In the genomic region with DNA sequence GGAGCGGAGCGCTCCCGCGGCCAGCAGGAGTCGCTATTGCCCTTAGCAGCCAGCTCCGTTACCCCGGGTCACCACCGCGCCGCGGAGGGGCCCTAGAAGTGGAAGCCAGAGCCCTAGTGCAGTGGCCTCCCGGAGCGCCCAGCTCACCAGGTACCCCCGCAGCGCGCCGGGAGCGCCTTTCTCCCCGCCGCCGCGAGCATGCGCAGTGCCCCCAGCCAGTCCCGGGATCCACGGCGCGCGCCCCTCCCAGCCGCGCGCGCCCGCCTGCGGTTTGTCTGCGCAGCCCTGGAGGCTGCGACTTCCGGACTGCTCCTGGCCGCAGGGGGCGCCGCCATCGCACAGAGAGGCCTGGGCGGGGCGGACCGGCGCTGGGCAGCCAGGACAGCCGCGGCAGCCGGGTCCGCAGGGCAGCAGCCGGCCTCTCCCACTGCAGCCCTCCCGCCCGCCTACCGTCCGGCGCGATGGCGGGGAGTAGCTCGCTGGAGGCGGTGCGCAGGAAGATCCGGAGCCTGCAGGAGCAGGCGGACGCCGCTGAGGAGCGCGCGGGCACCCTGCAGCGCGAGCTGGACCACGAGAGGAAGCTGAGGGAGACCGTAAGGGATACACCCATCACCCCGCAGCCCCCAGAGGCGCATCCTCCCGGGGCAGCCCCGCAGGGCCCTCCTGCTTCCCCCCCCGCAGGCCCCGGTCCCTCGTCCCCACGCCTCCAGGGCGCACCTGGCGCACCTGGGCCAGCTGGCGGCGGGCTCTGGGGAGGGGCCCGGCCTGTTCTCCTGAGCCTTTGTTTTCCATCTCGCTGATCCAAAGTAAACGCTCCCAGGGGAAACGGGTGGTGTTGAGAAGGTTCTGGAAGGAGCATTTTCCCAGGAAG, we compare ENCODE assay signal across 8 cellular contexts. TPM values are rescaled to one million over a fixed set of nuclear protein-coding genes. Genes with fewer than 3 reads are reported as not detected.
DNase-seq lines count a peak whose midpoint lies in the region; ATAC-seq, FAIRE-seq and TF ChIP-seq lines count a peak whose summit lies in the region.

No MANE protein-coding gene starts in this region.

- peaks cover 62% of the 10 kb centered on the region for H3K4me1 Mint-ChIP-seq in Caco-2 (ENCODE audit: low read depth, unreplicated experiment)

- peak; percentile 95 to 97 for DNase-seq in Caco-2
- DNase-seq in HTR-8/SVneo (ENCODE audit: insufficient read length, low spot score): peak; percentile 77
- peak; percentile 92 for DNase-seq in NT2/D1 (ENCODE audit: low read depth, low spot score)
- peak; percentile 83 for DNase-seq in activated CD8-positive, alpha-beta memory T cell treated with anti-CD3 and anti-CD28 coated beads, Interleukin-2, amount 50 U/mL, for 4 hours
- DNase-seq in endothelial cell of umbilical vein (ENCODE audit: low read depth, low spot score): peak; percentile 94
- DNase-seq in stimulated activated CD8-positive, alpha-beta memory T cell treated with anti-CD3 and anti-CD28 coated beads, Interleukin-2, amount 100 ng/mL, for 48 hours (ENCODE audit: low read depth in 2 of 2): peak; percentile 79 to 86

- no peaks in the 10 kb centered on the region for H3K9me3 Mint-ChIP-seq in Caco-2 (ENCODE audit: unreplicated experiment)

- FAIRE-seq in HTR-8/SVneo (lab: Jason Lieb, UNC) (peak; percentile 26), endothelial cell of umbilical vein (lab: Jason Lieb, UNC) (no peak)

- H3K27ac Mint-ChIP-seq in Caco-2 (ENCODE audit: unreplicated experiment): peak overlapping the region; percentile 90

- no peaks in the 10 kb centered on the region for H4K20me1 ChIP-seq in endothelial cell of umbilical vein (replicated peaks; ENCODE audit: control insufficient read depth, extremely low read depth, insufficient read depth, low read length)

- CTCF ChIA-PET in Caco-2 (lab: Charles Lee): interaction anchor here (0.6 to 2.2 kb wide), 29 partner anchors 9 to 1023 kb away, joined by 3 to 17 read pairs (median 4); partner anchors contain the start of gene APH1B
- CTCF ChIA-PET in endothelial cell of umbilical vein (lab: Charles Lee): interaction anchor here (0.6 to 5.5 kb wide), 55 partner anchors 8 to 356 kb away, joined by 3 to 52 read pairs (median 4); partner anchors contain the start of genes APH1B and RPS27L

- peak overlapping the region; percentile 76 for H3K9ac ChIP-seq in NT2/D1 (ENCODE audit: insufficient read length, low read depth)
- H3K9ac ChIP-seq in endothelial cell of umbilical vein (replicated peaks; ENCODE audit: extremely low read depth, insufficient read depth, low read length): peak overlapping the region; percentile 69

- POLR2A ChIA-PET in Caco-2 (lab: Charles Lee) (interaction anchor here (0.5 to 2.1 kb wide), 8 partner anchors 9 to 266 kb away, joined by 3 to 9 read pairs (median 4); no protein-coding TSS in a partner anchor), endothelial cell of umbilical vein (lab: Charles Lee) (interaction anchor here (1.0 to 6.6 kb wide), 8 partner anchors 109 to 266 kb away, joined by 3 to 70 read pairs (median 8); partner anchors contain the start of gene RPS27L)

- peak overlapping the region; percentile 96 for H3K4me2 ChIP-seq in endothelial cell of umbilical vein (ENCODE audit: insufficient read depth, low read length)

- peak; percentile 66 for TF ChIP-seq POLR2A in endothelial cell of umbilical vein (IDR thresholded peaks at IDR 0.05; ENCODE audit: low read depth, low read length)

- peaks cover 95% of the 10 kb centered on the region for H3K36me3 Mint-ChIP-seq in Caco-2 (ENCODE audit: insufficient read depth, unreplicated experiment)

- H3K4me3 Mint-ChIP-seq in Caco-2 (ENCODE audit: unreplicated experiment): peak overlapping the region; percentile 90

- ATAC-seq in GM21381 (IDR thresholded peaks at IDR 0.05; ENCODE audit: unreplicated experiment): peak; percentile 93

- H3K4me3 ChIP-seq in Caco-2 (ENCODE audit: low read depth, low read length) (peak overlapping the region; percentile 81), NT2/D1 (ENCODE audit: insufficient read length, low read depth) (peak overlapping the region; percentile 57), endothelial cell of umbilical vein (replicated peaks in 1 of 3; ENCODE audit: insufficient read depth in 1 of 3, low read depth in 1 of 3, low read length in 3 of 3) (peak overlapping the region; percentile 72 to 87 (median 78)), mononuclear cell (ENCODE audit: low read length) (peak overlapping the region; percentile 77)

- dilution Hi-C loops in endothelial cell of umbilical vein (cut with MboI; ENCODE audit: extremely low pct_ligation_motif_present, low sequenced_read_pairs): no loop called here

- peaks cover 89% of the 10 kb centered on the region for H3K79me2 ChIP-seq in endothelial cell of umbilical vein (ENCODE audit: control insufficient read depth, insufficient read depth, low read length)

- H3K36me3 ChIP-seq in Caco-2 (ENCODE audit: control insufficient read depth, insufficient read depth, low read length) (no peaks in the 10 kb centered on the region), NT2/D1 (ENCODE audit: insufficient read depth, insufficient read length, low read length) (peaks cover 88% of the 10 kb centered on the region), endothelial cell of umbilical vein (ENCODE audit: control insufficient read depth in 2 of 2, extremely low read depth in 1 of 2, insufficient read depth in 2 of 2, low read length in 2 of 2) (peaks cover 2 to 8% of the 10 kb centered on the region in 2 experiments)

- BruUV-seq in Caco-2 (replicated peaks; lab: Mats Ljungman, UMichigan) (no TSS peak), endothelial cell of umbilical vein (replicated peaks; lab: Mats Ljungman, UMichigan) (no TSS peak)

- H3K9me3 ChIP-seq in Caco-2 (no peaks in the 10 kb centered on the region), NT2/D1 (ENCODE audit: insufficient read depth, low read length) (no peaks in the 10 kb centered on the region), endothelial cell of umbilical vein (replicated peaks; ENCODE audit: control insufficient read depth, insufficient read depth, low read length) (no peaks in the 10 kb centered on the region), mononuclear cell (ENCODE audit: low read depth, low read length) (no peaks in the 10 kb centered on the region)

- H3K27me3 Mint-ChIP-seq in Caco-2 (ENCODE audit: insufficient read depth, unreplicated experiment): no peaks in the 10 kb centered on the region

- intact Hi-C loops in Caco-2 (cut with micrococcal nuclease; ENCODE audit: unreplicated experiment) (loop anchor here (1.0 to 10.0 kb wide), 2 partner anchors 45 to 356 kb away; no protein-coding TSS in a partner anchor), endothelial cell of umbilical vein (cut with micrococcal nuclease) (loop anchor here (1.0 to 2.0 kb wide), 8 partner anchors 45 to 355 kb away; partner anchors contain the start of genes LACTB and RAB8B)

- no peaks in the 10 kb centered on the region for H3K9me1 ChIP-seq in endothelial cell of umbilical vein (replicated peaks; ENCODE audit: control insufficient read depth, extremely low read depth, insufficient read depth, low read length)

- H3K4me1 ChIP-seq in Caco-2 (peaks cover 65% of the 10 kb centered on the region), NT2/D1 (ENCODE audit: insufficient read depth, insufficient read length) (peaks cover 11% of the 10 kb centered on the region), endothelial cell of umbilical vein (ENCODE audit: control insufficient read depth, extremely low read depth, insufficient read depth, low read length) (peaks cover 82% of the 10 kb centered on the region), mononuclear cell (ENCODE audit: insufficient read depth, low read length) (peaks cover 27% of the 10 kb centered on the region)

- H3K27ac ChIP-seq in endothelial cell of umbilical vein (ENCODE audit: insufficient read depth, low read depth, low read length): peak overlapping the region; percentile 68

- H3K27me3 ChIP-seq in Caco-2 (replicated peaks; ENCODE audit: control insufficient read depth, insufficient read depth, low read length) (no peaks in the 10 kb centered on the region), NT2/D1 (ENCODE audit: insufficient read depth, insufficient read length) (no peaks in the 10 kb centered on the region), endothelial cell of umbilical vein (ENCODE audit: control insufficient read depth in 2 of 2, insufficient read depth in 2 of 2, low read length in 2 of 2) (no peaks in the 10 kb centered on the region), mononuclear cell (ENCODE audit: insufficient read depth, low read length) (peaks cover 41% of the 10 kb centered on the region)

- TF ChIP-seq CTCF in Caco-2 (IDR thresholded peaks at IDR 0.05; ENCODE audit: insufficient read depth in 1 of 2, low read depth in 1 of 2, low read length in 1 of 2, severe bottlenecking in 1 of 2, unreplicated experiment in 1 of 2) (peak; percentile 78 to 91), endothelial cell of umbilical vein (IDR thresholded peaks at IDR 0.05; ENCODE audit: extremely low read depth in 1 of 2, insufficient read depth in 1 of 2, low read depth in 1 of 2, low read length in 2 of 2) (peak; percentile 92 to 95)

- H2AFZ ChIP-seq in endothelial cell of umbilical vein (ENCODE audit: low read depth, low read length): no peak overlapping the region

TF ChIP-seq in endothelial cell of umbilical vein, 7 proteins besides CTCF, POLR2A, EP300 and RAD21:
- TF ChIP-seq POLR2AphosphoS5 (IDR thresholded peaks at IDR 0.05; ENCODE audit: insufficient read depth, low read depth, low read length) (peak; percentile 98), EZH2 (IDR thresholded peaks at IDR 0.05; ENCODE audit: borderline replicate concordance, low read depth, low read length, severe bottlenecking) (no peak)

RNA-seq across cellular contexts. Expression of gene TPM1, which starts 5.8 kb away (rescaled TPM):
- 193 and 209 TPM in 2 replicates for total RNA-seq in Caco-2 (2022)
- 558 and 678 TPM in 2 replicates for total RNA-seq in endothelial cell of umbilical vein
- 518 and 528 TPM in 2 replicates for polyA plus RNA-seq in endothelial cell of umbilical vein
- 740 and 824 TPM in 2 replicates for polyA plus RNA-seq in endothelial cell of umbilical vein (2011; cell fraction: cytosol; rRNA removed)
- 2,079 and 2,156 TPM in 2 replicates for polyA plus RNA-seq in endothelial cell of umbilical vein (2011; cell fraction: nucleus; rRNA removed)
- 679 and 811 TPM in 2 replicates for polyA plus RNA-seq in endothelial cell of umbilical vein (2012)
- 828 and 932 TPM in 2 replicates for polyA minus RNA-seq in endothelial cell of umbilical vein
- polyA minus RNA-seq in endothelial cell of umbilical vein (2011; cell fraction: cytosol; rRNA and poly(A)+ RNA removed): 30.8 TPM
- 2,251 and 2,264 TPM in 2 replicates for polyA minus RNA-seq in endothelial cell of umbilical vein (2011; cell fraction: nucleus; rRNA and poly(A)+ RNA removed)
- 23.8 TPM for total RNA-seq in mononuclear cell

Comparison
In these comparisons a context has a peak if more than half of its experiments do, and no peak if none do; other contexts are left out.
1. Peak in every context shown above with its lines: DNase-seq, ATAC-seq, H3K4me3 ChIP-seq and H3K27ac ChIP-seq.